In genomic region chr1:241846375-241846774, GRCh38 we compare ENCODE assay signal across 17 cellular contexts.
"Had no signal": no experiment of that assay in that cellular context is flagged by ENCODE, and none has a peak within 500 bp of the region (broad histone marks: within the 10 kb centered on the region; RNA-seq: fewer than 3 reads in every experiment).

No MANE protein-coding gene starts in this region.

- H3K36me3 ChIP-seq: brain microvascular endothelial cell had no signal

- H3K27me3 ChIP-seq: brain microvascular endothelial cell, dorsolateral prefrontal cortex, hepatocyte had no signal

- DNase-seq: activated CD4-positive, alpha-beta T cell treated with anti-CD3 and anti-CD28 coated beads, Interleukin-2, amount 50 U/mL, for 1 hour; activated CD4-positive, CD25-positive, alpha-beta regulatory T cell; activated naive CD4-positive, alpha-beta T cell treated with Interleukin-2 at 50 U/mL for 16 hours; anterior cingulate cortex; brain microvascular endothelial cell; central memory CD4-positive, alpha-beta T cell; dorsolateral prefrontal cortex; foreskin fibroblast; mesendoderm; naive thymus-derived CD4-positive, alpha-beta T cell; occipital lobe; posterior cingulate gyrus; retina; stimulated activated CD8-positive, alpha-beta memory T cell treated with anti-CD3 and anti-CD28 coated beads, Interleukin-4, amount 100 ng/mL, for 48 hours; stimulated activated naive CD4-positive, alpha-beta T cell; T1000 had no signal

- H3K9me3 Mint-ChIP-seq: naive thymus-derived CD4-positive, alpha-beta T cell had no signal

- ATAC-seq: naive thymus-derived CD4-positive, alpha-beta T cell had no signal

- H3K4me3 ChIP-seq: hepatocyte had no signal

- H3K27ac ChIP-seq: brain microvascular endothelial cell, hepatocyte had no signal
